1 cellular context compared by ENCODE assay signal in the genomic region with DNA sequence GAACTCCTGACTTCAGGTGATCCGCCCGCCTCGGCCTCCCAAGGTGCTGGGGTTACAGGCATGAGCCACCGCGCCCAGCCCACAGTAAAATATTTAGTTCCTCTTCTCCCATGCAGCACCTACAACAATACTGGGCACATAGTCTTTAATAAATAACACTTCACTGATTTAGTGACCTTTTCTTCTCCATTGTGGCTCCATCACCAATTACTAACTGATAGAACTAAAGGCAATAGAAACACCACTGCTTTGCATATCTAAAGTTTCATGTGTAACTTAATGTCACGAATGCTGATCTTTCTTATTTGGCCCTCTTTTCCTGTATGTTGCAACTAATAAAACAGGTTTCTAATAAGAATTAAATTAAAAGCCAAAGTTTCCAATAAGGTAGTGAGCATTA.
TF ChIP-seq lines count a peak whose summit lies in the region.

No MANE protein-coding gene starts in this region.

TF ChIP-seq in GM12878, 131 proteins besides CTCF, POLR2A, EP300 and RAD21 (continued from another document):
- TF ChIP-seq, protein P1, sequence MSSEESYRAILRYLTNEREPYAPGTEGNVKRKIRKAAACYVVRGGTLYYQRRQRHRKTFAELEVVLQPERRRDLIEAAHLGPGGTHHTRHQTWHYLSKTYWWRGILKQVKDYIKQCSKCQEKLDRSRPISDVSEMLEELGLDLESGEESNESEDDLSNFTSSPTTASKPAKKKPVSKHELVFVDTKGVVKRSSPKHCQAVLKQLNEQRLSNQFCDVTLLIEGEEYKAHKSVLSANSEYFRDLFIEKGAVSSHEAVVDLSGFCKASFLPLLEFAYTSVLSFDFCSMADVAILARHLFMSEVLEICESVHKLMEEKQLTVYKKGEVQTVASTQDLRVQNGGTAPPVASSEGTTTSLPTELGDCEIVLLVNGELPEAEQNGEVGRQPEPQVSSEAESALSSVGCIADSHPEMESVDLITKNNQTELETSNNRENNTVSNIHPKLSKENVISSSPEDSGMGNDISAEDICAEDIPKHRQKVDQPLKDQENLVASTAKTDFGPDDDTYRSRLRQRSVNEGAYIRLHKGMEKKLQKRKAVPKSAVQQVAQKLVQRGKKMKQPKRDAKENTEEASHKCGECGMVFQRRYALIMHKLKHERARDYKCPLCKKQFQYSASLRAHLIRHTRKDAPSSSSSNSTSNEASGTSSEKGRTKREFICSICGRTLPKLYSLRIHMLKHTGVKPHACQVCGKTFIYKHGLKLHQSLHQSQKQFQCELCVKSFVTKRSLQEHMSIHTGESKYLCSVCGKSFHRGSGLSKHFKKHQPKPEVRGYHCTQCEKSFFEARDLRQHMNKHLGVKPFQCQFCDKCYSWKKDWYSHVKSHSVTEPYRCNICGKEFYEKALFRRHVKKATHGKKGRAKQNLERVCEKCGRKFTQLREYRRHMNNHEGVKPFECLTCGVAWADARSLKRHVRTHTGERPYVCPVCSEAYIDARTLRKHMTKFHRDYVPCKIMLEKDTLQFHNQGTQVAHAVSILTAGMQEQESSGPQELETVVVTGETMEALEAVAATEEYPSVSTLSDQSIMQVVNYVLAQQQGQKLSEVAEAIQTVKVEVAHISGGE (CRISPR knock-in tag; IDR thresholded peaks at IDR 0.05): no peak
- TF ChIP-seq MTA2 (IDR thresholded peaks at IDR 0.05; ENCODE audit: low read depth) (peak; percentile 65), RUNX3 (IDR thresholded peaks at IDR 0.05; ENCODE audit: low read length) (peak; percentile 26; the same call in 1 of the 2 replicates), CBX5 (IDR thresholded peaks at IDR 0.05; ENCODE audit: low read depth) (no peak)
- TF ChIP-seq, protein P2, sequence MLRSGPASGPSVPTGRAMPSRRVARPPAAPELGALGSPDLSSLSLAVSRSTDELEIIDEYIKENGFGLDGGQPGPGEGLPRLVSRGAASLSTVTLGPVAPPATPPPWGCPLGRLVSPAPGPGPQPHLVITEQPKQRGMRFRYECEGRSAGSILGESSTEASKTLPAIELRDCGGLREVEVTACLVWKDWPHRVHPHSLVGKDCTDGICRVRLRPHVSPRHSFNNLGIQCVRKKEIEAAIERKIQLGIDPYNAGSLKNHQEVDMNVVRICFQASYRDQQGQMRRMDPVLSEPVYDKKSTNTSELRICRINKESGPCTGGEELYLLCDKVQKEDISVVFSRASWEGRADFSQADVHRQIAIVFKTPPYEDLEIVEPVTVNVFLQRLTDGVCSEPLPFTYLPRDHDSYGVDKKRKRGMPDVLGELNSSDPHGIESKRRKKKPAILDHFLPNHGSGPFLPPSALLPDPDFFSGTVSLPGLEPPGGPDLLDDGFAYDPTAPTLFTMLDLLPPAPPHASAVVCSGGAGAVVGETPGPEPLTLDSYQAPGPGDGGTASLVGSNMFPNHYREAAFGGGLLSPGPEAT (IDR thresholded peaks at IDR 0.05; ENCODE audit: low read depth): peak; percentile 26; the same call in 1 of the 2 replicates
- TF ChIP-seq, protein P3, sequence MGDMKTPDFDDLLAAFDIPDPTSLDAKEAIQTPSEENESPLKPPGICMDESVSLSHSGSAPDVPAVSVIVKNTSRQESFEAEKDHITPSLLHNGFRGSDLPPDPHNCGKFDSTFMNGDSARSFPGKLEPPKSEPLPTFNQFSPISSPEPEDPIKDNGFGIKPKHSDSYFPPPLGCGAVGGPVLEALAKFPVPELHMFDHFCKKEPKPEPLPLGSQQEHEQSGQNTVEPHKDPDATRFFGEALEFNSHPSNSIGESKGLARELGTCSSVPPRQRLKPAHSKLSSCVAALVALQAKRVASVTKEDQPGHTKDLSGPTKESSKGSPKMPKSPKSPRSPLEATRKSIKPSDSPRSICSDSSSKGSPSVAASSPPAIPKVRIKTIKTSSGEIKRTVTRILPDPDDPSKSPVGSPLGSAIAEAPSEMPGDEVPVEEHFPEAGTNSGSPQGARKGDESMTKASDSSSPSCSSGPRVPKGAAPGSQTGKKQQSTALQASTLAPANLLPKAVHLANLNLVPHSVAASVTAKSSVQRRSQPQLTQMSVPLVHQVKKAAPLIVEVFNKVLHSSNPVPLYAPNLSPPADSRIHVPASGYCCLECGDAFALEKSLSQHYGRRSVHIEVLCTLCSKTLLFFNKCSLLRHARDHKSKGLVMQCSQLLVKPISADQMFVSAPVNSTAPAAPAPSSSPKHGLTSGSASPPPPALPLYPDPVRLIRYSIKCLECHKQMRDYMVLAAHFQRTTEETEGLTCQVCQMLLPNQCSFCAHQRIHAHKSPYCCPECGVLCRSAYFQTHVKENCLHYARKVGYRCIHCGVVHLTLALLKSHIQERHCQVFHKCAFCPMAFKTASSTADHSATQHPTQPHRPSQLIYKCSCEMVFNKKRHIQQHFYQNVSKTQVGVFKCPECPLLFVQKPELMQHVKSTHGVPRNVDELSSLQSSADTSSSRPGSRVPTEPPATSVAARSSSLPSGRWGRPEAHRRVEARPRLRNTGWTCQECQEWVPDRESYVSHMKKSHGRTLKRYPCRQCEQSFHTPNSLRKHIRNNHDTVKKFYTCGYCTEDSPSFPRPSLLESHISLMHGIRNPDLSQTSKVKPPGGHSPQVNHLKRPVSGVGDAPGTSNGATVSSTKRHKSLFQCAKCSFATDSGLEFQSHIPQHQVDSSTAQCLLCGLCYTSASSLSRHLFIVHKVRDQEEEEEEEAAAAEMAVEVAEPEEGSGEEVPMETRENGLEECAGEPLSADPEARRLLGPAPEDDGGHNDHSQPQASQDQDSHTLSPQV (IDR thresholded peaks at IDR 0.05): no peak
